23 cellular contexts compared by ENCODE assay signal in genomic region chr11:17219016-17219415, GRCh38. TPM values are rescaled to one million over a fixed set of nuclear protein-coding genes. Genes with fewer than 3 reads are reported as not detected.
DNase-seq lines count a peak whose midpoint lies in the region; ATAC-seq, FAIRE-seq and TF ChIP-seq lines count a peak whose summit lies in the region.
"Had no signal": no experiment of that assay in that cellular context is flagged by ENCODE, and none has a peak within 500 bp of the region (broad histone marks: within the 10 kb centered on the region; RNA-seq: fewer than 3 reads in every experiment).

No MANE protein-coding gene starts in this region.

- peak; percentile 37 for DNase-seq in D721Med (ENCODE audit: insufficient read length, low spot score)
- DNase-seq in NCI-H226 = peak; percentile 20
- peak; percentile 4 for DNase-seq in astrocyte of the hippocampus (ENCODE audit: low read depth, low spot score)
- peak; percentile 75 for DNase-seq in renal cortical epithelial cell (ENCODE audit: low read depth)
- no peak for DNase-seq in mucosa of descending colon
- DNase-seq in chondrocyte (ENCODE audit: low spot score) = no peak
- DNase-seq: DMS 273 treated with DMSO at 0.1 percent for 48 hours, DMS79 treated with DMSO at 0.1 percent for 48 hours, IMR-90, NCI-H1105, NCI-H146, NCI-H2029, NCI-H2227 treated with DMSO at 0.1 percent for 48 hours, NCI-H510A treated with DMSO at 0.1 percent for 48 hours, NCI-H748 treated with DMSO at 0.1 percent for 48 hours, SIG-M5, SK-N-SH had no signal

- no peaks in the 10 kb centered on the region for H3K27me3 Mint-ChIP-seq in chondrocyte (ENCODE audit: low read depth)
- H3K27me3 Mint-ChIP-seq: B cell had no signal

- no peaks in the 10 kb centered on the region for H3K36me3 ChIP-seq in mucosa of descending colon (ENCODE audit: low read depth)

- peak; percentile 97 for FAIRE-seq in D721Med (lab: Jason Lieb, UNC)
- FAIRE-seq: G401.6, GM18507 had no signal

- H3K4me1 ChIP-seq in mucosa of descending colon (ENCODE audit: low read depth) = no peaks in the 10 kb centered on the region

- no peak overlapping the region for H3K4me3 Mint-ChIP-seq in chondrocyte (ENCODE audit: unreplicated experiment)
- H3K4me3 Mint-ChIP-seq: B cell had no signal

- no peak for TF ChIP-seq CTCF in D721Med (IDR thresholded peaks at IDR 0.05; ENCODE audit: insufficient read depth, missing control alignments)
- no peak for TF ChIP-seq CTCF in mucosa of descending colon (IDR thresholded peaks at IDR 0.05)
- no peak for TF ChIP-seq CTCF in chondrocyte (IDR thresholded peaks at IDR 0.05)

- no peaks in the 10 kb centered on the region for H3K9me3 ChIP-seq in mucosa of descending colon

- intact Hi-C loops in mucosa of descending colon (cut with DNase I, micrococcal nuclease) = no loop called here

- ATAC-seq in mucosa of descending colon = no peak
- ATAC-seq in HG02884 (IDR thresholded peaks at IDR 0.05; ENCODE audit: unreplicated experiment) = no peak
- no peak for ATAC-seq in HG02970 (IDR thresholded peaks at IDR 0.05; ENCODE audit: low FRiP score, unreplicated experiment)
- ATAC-seq: Panc1 had no signal

- H3K27ac Mint-ChIP-seq in chondrocyte (ENCODE audit: unreplicated experiment) = no peak overlapping the region
- H3K27ac Mint-ChIP-seq: B cell had no signal

- H3K4me3 ChIP-seq in mucosa of descending colon = no peak overlapping the region

- no peaks in the 10 kb centered on the region for H3K36me3 Mint-ChIP-seq in chondrocyte (ENCODE audit: low read depth)

- peaks cover 2% of the 10 kb centered on the region for H3K9me3 Mint-ChIP-seq in chondrocyte (ENCODE audit: low read depth)

- peaks cover 4% of the 10 kb centered on the region for H3K4me1 Mint-ChIP-seq in chondrocyte (ENCODE audit: low read depth)

RNA-seq across cellular contexts. Expression of gene PIK3C2A, which starts 11.2 kb away (rescaled TPM):
- total RNA-seq in renal cortical epithelial cell (80.4 and 136 TPM in 2 replicates), mucosa of descending colon (10 to 100 TPM; 48.5 to 75.7 (median 49.3) TPM), chondrocyte (57.0 to 60.4 TPM (median 59.4 TPM) in 3 replicates)

RNA-seq across cellular contexts. Expression of gene NUCB2, which starts 57.5 kb away (rescaled TPM):
- 38.5 and 38.7 TPM in 2 replicates for total RNA-seq in renal cortical epithelial cell
- 10 to 100 TPM; 22.4 to 75.4 (median 49.9) TPM for total RNA-seq in mucosa of descending colon
- total RNA-seq in chondrocyte = 133 to 231 TPM (median 134 TPM) in 3 replicates

Comparison
In these comparisons a context has a peak if more than half of its experiments do, and no peak if none do; other contexts are left out.
1. DNase-seq: peak in D721Med (single experiment), NCI-H226 (single experiment), astrocyte of the hippocampus (single experiment) and renal cortical epithelial cell (single experiment); none in mucosa of descending colon (0 of 3) and chondrocyte (single experiment).